32 cellular contexts compared by ENCODE assay signal in genomic region chr12:72285861-72286260, GRCh38. TPM values are rescaled to one million over a fixed set of nuclear protein-coding genes. Genes with fewer than 3 reads are reported as not detected.
"Had no signal": no experiment of that assay in that cellular context is flagged by ENCODE, and none has a peak within 500 bp of the region (broad histone marks: within the 10 kb centered on the region; RNA-seq: fewer than 3 reads in every experiment).

No MANE protein-coding gene starts in this region.

- H3K27ac ChIP-seq: ascending aorta, breast epithelium, cardiac muscle cell, colonic mucosa, esophagus muscularis mucosa, gastroesophageal sphincter had no signal

- H3K4me3 Mint-ChIP-seq: activated CD4-positive, alpha-beta memory T cell treated with anti-CD3 and anti-CD28 coated beads for 36 hours; activated CD4-positive, alpha-beta T cell treated with anti-CD3 and anti-CD28 coated beads for 36 hours; activated CD4-positive, alpha-beta T cell treated with anti-CD3 and anti-CD28 coated beads, Interleukin-2, amount 10 ng/mL, durations not matched to agents 24 days and 14 days; activated CD8-positive, alpha-beta memory T cell treated with anti-CD3 and anti-CD28 coated beads, Interleukin-2, amount 10 ng/mL, durations not matched to agents 7 days and 5 days; activated CD8-positive, alpha-beta T cell treated with anti-CD3 and anti-CD28 coated beads, Interleukin-2, amount 10 ng/mL, durations not matched to agents 7 days and 5 days; activated naive CD4-positive, alpha-beta T cell treated with anti-CD3 and anti-CD28 coated beads, Interleukin-2, amount 10 ng/mL, durations not matched to agents 7 days and 5 days; activated naive CD8-positive, alpha-beta T cell treated with anti-CD3 and anti-CD28 coated beads, Interleukin-2, amount 10 ng/mL, durations not matched to agents 7 days and 5 days; activated T-helper 1 cell treated with anti-CD3 and anti-CD28 coated beads, Interleukin-12 subunit alpha, Interleukin-12 subunit beta, Interleukin-2, Interleukin-4 antibody, amounts not matched to agents 30 ng/mL and 10 ng/mL and 1 ng/mL, durations not matched to agents 14 hours and 24 hours and 36 hours; brain had no signal

- H3K4me1 ChIP-seq: ascending aorta, breast epithelium, colonic mucosa, esophagus muscularis mucosa, gastroesophageal sphincter had no signal

- H3K4me1 Mint-ChIP-seq: activated CD4-positive, alpha-beta T cell treated with anti-CD3 and anti-CD28 coated beads for 36 hours; activated CD4-positive, alpha-beta T cell treated with anti-CD3 and anti-CD28 coated beads, Interleukin-2, amount 10 ng/mL, durations not matched to agents 24 days and 14 days; activated CD8-positive, alpha-beta memory T cell treated with anti-CD3 and anti-CD28 coated beads, Interleukin-2, amount 10 ng/mL, durations not matched to agents 7 days and 5 days; activated naive CD4-positive, alpha-beta T cell treated with anti-CD3 and anti-CD28 coated beads, Interleukin-2, amount 10 ng/mL, durations not matched to agents 7 days and 5 days; activated naive CD8-positive, alpha-beta T cell treated with anti-CD3 and anti-CD28 coated beads, Interleukin-2, amount 10 ng/mL, durations not matched to agents 7 days and 5 days; brain had no signal

- H3K27me3 Mint-ChIP-seq: activated CD4-positive, alpha-beta memory T cell treated with anti-CD3 and anti-CD28 coated beads for 36 hours; activated CD4-positive, alpha-beta T cell treated with anti-CD3 and anti-CD28 coated beads, Interleukin-2, amount 10 ng/mL, durations not matched to agents 24 days and 14 days; activated CD8-positive, alpha-beta memory T cell treated with anti-CD3 and anti-CD28 coated beads, Interleukin-2, amount 10 ng/mL, durations not matched to agents 7 days and 5 days; activated naive CD4-positive, alpha-beta T cell treated with anti-CD3 and anti-CD28 coated beads, Interleukin-2, amount 10 ng/mL, durations not matched to agents 7 days and 5 days had no signal

- DNase-seq: activated CD4-positive, alpha-beta memory T cell treated with anti-CD3 and anti-CD28 coated beads for 36 hours; activated CD4-positive, alpha-beta T cell treated with anti-CD3 and anti-CD28 coated beads for 36 hours; activated CD4-positive, alpha-beta T cell treated with anti-CD3 and anti-CD28 coated beads, Interleukin-2, amount 10 ng/mL, durations not matched to agents 24 days and 14 days; activated CD4-positive, CD25-positive, alpha-beta regulatory T cell; activated CD4-positive, CD25-positive, alpha-beta regulatory T cell treated with anti-CD3 and anti-CD28 coated beads, Interleukin-2, amount 50 U/mL, for 72 hours; activated CD8-positive, alpha-beta memory T cell treated with anti-CD3 and anti-CD28 coated beads, Interleukin-2, amount 10 ng/mL, durations not matched to agents 7 days and 5 days; activated CD8-positive, alpha-beta memory T cell treated with anti-CD3 and anti-CD28 coated beads, Interleukin-2, amount 50 U/mL, for 4 hours; activated CD8-positive, alpha-beta T cell treated with anti-CD3 and anti-CD28 coated beads, Interleukin-2, amount 10 ng/mL, durations not matched to agents 7 days and 5 days; activated gamma-delta T cell; activated naive CD4-positive, alpha-beta T cell; activated naive CD4-positive, alpha-beta T cell treated with anti-CD3 and anti-CD28 coated beads, Interleukin-2, amount 10 ng/mL, durations not matched to agents 7 days and 5 days; activated naive CD8-positive, alpha-beta T cell treated with anti-CD3 and anti-CD28 coated beads, Interleukin-2, amount 10 ng/mL, durations not matched to agents 7 days and 5 days; activated T-cell treated with anti-CD3 and anti-CD28 coated beads, Interleukin-2, amount 50 U/mL, for 1 hour; activated T-cell treated with anti-CD3 and anti-CD28 coated beads, Interleukin-2, amount 50 U/mL, for 48 hours; central memory CD4-positive, alpha-beta T cell; cerebellar nuclear complex; colonic mucosa; effector CD8-positive, alpha-beta T cell; erythroblast; foreskin melanocyte; T-helper 2 cell had no signal

- H3K4me3 ChIP-seq: ascending aorta, breast epithelium, cardiac muscle cell, colonic mucosa, esophagus muscularis mucosa, gastroesophageal sphincter had no signal

- H3K36me3 Mint-ChIP-seq: activated CD4-positive, alpha-beta memory T cell treated with anti-CD3 and anti-CD28 coated beads for 36 hours; activated CD8-positive, alpha-beta memory T cell treated with anti-CD3 and anti-CD28 coated beads, Interleukin-2, amount 10 ng/mL, durations not matched to agents 7 days and 5 days; activated naive CD4-positive, alpha-beta T cell treated with anti-CD3 and anti-CD28 coated beads, Interleukin-2, amount 10 ng/mL, durations not matched to agents 7 days and 5 days; activated naive CD4-positive, alpha-beta T cell treated with anti-CD3 and anti-CD28 coated beads, Interleukin-2, amount 50 U/mL, for 72 hours; activated naive CD8-positive, alpha-beta T cell treated with anti-CD3 and anti-CD28 coated beads, Interleukin-2, amount 10 ng/mL, durations not matched to agents 7 days and 5 days; brain had no signal

- H3K36me3 ChIP-seq: ascending aorta, breast epithelium, cardiac muscle cell, colonic mucosa, esophagus muscularis mucosa, gastroesophageal sphincter had no signal

- H3K9me3 Mint-ChIP-seq: activated CD4-positive, alpha-beta T cell treated with anti-CD3 and anti-CD28 coated beads, Interleukin-2, amount 10 ng/mL, durations not matched to agents 24 days and 14 days; activated naive CD4-positive, alpha-beta T cell treated with anti-CD3 and anti-CD28 coated beads, Interleukin-2, amount 10 ng/mL, durations not matched to agents 7 days and 5 days; activated T-helper 1 cell treated with anti-CD3 and anti-CD28 coated beads, Interleukin-12 subunit alpha, Interleukin-12 subunit beta, Interleukin-2, Interleukin-4 antibody, amounts not matched to agents 30 ng/mL and 10 ng/mL and 1 ng/mL, durations not matched to agents 14 hours and 24 hours and 36 hours; brain had no signal

- H3K27ac Mint-ChIP-seq: activated CD4-positive, alpha-beta memory T cell treated with anti-CD3 and anti-CD28 coated beads for 36 hours; activated CD4-positive, alpha-beta T cell treated with anti-CD3 and anti-CD28 coated beads for 36 hours; activated CD4-positive, alpha-beta T cell treated with anti-CD3 and anti-CD28 coated beads, Interleukin-2, amount 10 ng/mL, durations not matched to agents 24 days and 14 days; activated CD8-positive, alpha-beta memory T cell treated with anti-CD3 and anti-CD28 coated beads, Interleukin-2, amount 10 ng/mL, durations not matched to agents 7 days and 5 days; activated CD8-positive, alpha-beta T cell treated with anti-CD3 and anti-CD28 coated beads, Interleukin-2, amount 10 ng/mL, durations not matched to agents 7 days and 5 days; activated naive CD4-positive, alpha-beta T cell treated with anti-CD3 and anti-CD28 coated beads, Interleukin-2, amount 10 ng/mL, durations not matched to agents 7 days and 5 days; activated naive CD4-positive, alpha-beta T cell treated with anti-CD3 and anti-CD28 coated beads, Interleukin-2, amount 50 U/mL, for 72 hours; activated naive CD8-positive, alpha-beta T cell treated with anti-CD3 and anti-CD28 coated beads, Interleukin-2, amount 10 ng/mL, durations not matched to agents 7 days and 5 days; activated T-helper 1 cell treated with anti-CD3 and anti-CD28 coated beads, Interleukin-12 subunit alpha, Interleukin-12 subunit beta, Interleukin-2, Interleukin-4 antibody, amounts not matched to agents 30 ng/mL and 10 ng/mL and 1 ng/mL, durations not matched to agents 14 hours and 24 hours and 36 hours; brain had no signal

- FAIRE-seq: endometrium had no signal

- H3K9me3 ChIP-seq: ascending aorta, breast epithelium, colonic mucosa, esophagus muscularis mucosa, gastroesophageal sphincter had no signal

RNA-seq across cellular contexts. Expression of gene TRHDE, which starts 13.7 kb away (rescaled TPM):
- total RNA-seq: activated CD4-positive, alpha-beta memory T cell treated with anti-CD3 and anti-CD28 coated beads for 36 hours; activated CD4-positive, alpha-beta T cell treated with anti-CD3 and anti-CD28 coated beads for 36 hours; activated CD4-positive, alpha-beta T cell treated with anti-CD3 and anti-CD28 coated beads, Interleukin-2, amount 10 ng/mL, durations not matched to agents 24 days and 14 days; activated CD8-positive, alpha-beta memory T cell treated with anti-CD3 and anti-CD28 coated beads for 36 hours; activated CD8-positive, alpha-beta memory T cell treated with anti-CD3 and anti-CD28 coated beads, Interleukin-2, amount 10 ng/mL, durations not matched to agents 7 days and 5 days; activated CD8-positive, alpha-beta T cell treated with anti-CD3 and anti-CD28 coated beads, Interleukin-2, amount 10 ng/mL, durations not matched to agents 7 days and 5 days; activated naive CD4-positive, alpha-beta T cell treated with anti-CD3 and anti-CD28 coated beads, Interleukin-2, amount 50 U/mL, for 72 hours; activated naive CD8-positive, alpha-beta T cell treated with anti-CD3 and anti-CD28 coated beads, Interleukin-2, amount 10 ng/mL, durations not matched to agents 7 days and 5 days; activated T-helper 1 cell treated with anti-CD3 and anti-CD28 coated beads, Interleukin-12 subunit alpha, Interleukin-12 subunit beta, Interleukin-2, Interleukin-4 antibody, amounts not matched to agents 30 ng/mL and 10 ng/mL and 1 ng/mL, durations not matched to agents 14 hours and 24 hours and 36 hours; cardiac muscle cell; T-helper 1 cell treated with Interleukin-12 subunit alpha and Interleukin-12 subunit beta and Interleukin-4 antibody, amounts not matched to agents 30 ng/mL and 1 ng/mL, for 36 hours had no signal
- polyA plus RNA-seq: cardiac muscle cell had no signal
